In genomic region chr1:52920791-52921291, GRCh38 we compare ENCODE assay signal across 8 cellular contexts. TPM values are rescaled to one million over a fixed set of nuclear protein-coding genes. Genes with fewer than 3 reads are reported as not detected.
DNase-seq lines count a peak whose midpoint lies in the region; ATAC-seq and TF ChIP-seq lines count a peak whose summit lies in the region.

No MANE protein-coding gene starts in this region.

- intact Hi-C loops in activated B cell treated with CpG ODN at 0.5 μM for 24 hours (cut with micrococcal nuclease) (loop anchor here (1.0 to 2.0 kb wide), 3 partner anchors 78 to 218 kb away; no protein-coding TSS in a partner anchor), ovary (cut with DNase I) (loop anchor here in 2 of 4 donors (5.0 to 10.0 kb wide), 4 partner anchors 141 to 1946 kb away; partner anchors contain the start of genes PODN (in 2 of the 2) and CDKN2C (in 1 of the 2))

- TF ChIP-seq CTCF in activated B cell treated with CpG ODN at 0.5 μM for 24 hours (IDR thresholded peaks at IDR 0.05) (no peak), ovary (IDR thresholded peaks at IDR 0.05) (no peak)

- WGBS in ovary, 3 donors, result 4 to 8% (median 8%) methylated on average over 25 to 35 of the region's 35 CpGs

- H3K4me1 ChIP-seq in ovary (ENCODE audit: insufficient read depth), result peaks cover 26% of the 10 kb centered on the region

- no peaks in the 10 kb centered on the region for H3K9me3 Mint-ChIP-seq in activated B cell treated with CpG ODN at 0.5 μM for 24 hours

- peak overlapping the region; percentile 60 for H3K4me3 ChIP-seq in ovary

- no peaks in the 10 kb centered on the region for H3K9me3 ChIP-seq in ovary

- POLR2A ChIA-PET in activated B cell treated with CpG ODN at 0.5 μM for 24 hours (lab: Charles Lee), result interaction anchor here (1.5 kb wide), 1 partner anchor 218 kb away, joined by 12 read pairs; no protein-coding TSS in a partner anchor

- peaks cover 18% of the 10 kb centered on the region for H3K4me1 Mint-ChIP-seq in activated B cell treated with CpG ODN at 0.5 μM for 24 hours

- CTCF ChIA-PET in activated B cell treated with CpG ODN at 0.5 μM for 24 hours (lab: Charles Lee), result interaction anchor here (1.0 kb wide), 2 partner anchors 79 to 218 kb away, joined by 4 read pairs; partner anchors contain the start of gene ZYG11A

- no peak overlapping the region for H3K27ac Mint-ChIP-seq in activated B cell treated with CpG ODN at 0.5 μM for 24 hours

- H3K27ac ChIP-seq in ovary, result peak overlapping the region; percentile 93

- H3K4me3 Mint-ChIP-seq in activated B cell treated with CpG ODN at 0.5 μM for 24 hours, result peak overlapping the region; percentile 85

- DNase-seq in DMS53 (lab: John Stamatoyannopoulos, UW), result peak; percentile 67
- DNase-seq in activated B cell treated with CpG ODN at 0.5 μM for 24 hours, result no peak
- peak; percentile 8 for DNase-seq in globus pallidus (ENCODE audit: low spot score)
- DNase-seq in ovary, result peak in 3 of 5 donors; percentile 58 to 72 (median 65)
- DNase-seq in SIG-M5 (lab: John Stamatoyannopoulos, UW), result no peak
- DNase-seq in stimulated activated CD4-positive, alpha-beta T cell treated with anti-CD3 and anti-CD28 coated beads, Interleukin-4, amount 100 ng/mL, for 24 hours, result no peak
- no peak for DNase-seq in NOMO-1 treated with dmso at 0.1 percent for 144 hours (lab: John Stamatoyannopoulos, UW; ENCODE audit: unreplicated experiment)

- H3K27me3 ChIP-seq in ovary, result no peaks in the 10 kb centered on the region

- TF ChIP-seq EP300 in ovary (IDR thresholded peaks at IDR 0.05), result no peak

- TF ChIP-seq POLR2A in ovary (IDR thresholded peaks at IDR 0.05), result no peak

- H3K36me3 ChIP-seq in ovary, result no peaks in the 10 kb centered on the region

- H3K27me3 Mint-ChIP-seq in activated B cell treated with CpG ODN at 0.5 μM for 24 hours, result peaks cover 2% of the 10 kb centered on the region

- peaks cover 2% of the 10 kb centered on the region for H3K36me3 Mint-ChIP-seq in activated B cell treated with CpG ODN at 0.5 μM for 24 hours (ENCODE audit: low read depth)

- ATAC-seq in activated B cell treated with CpG ODN at 0.5 μM for 24 hours (ENCODE audit: low read depth) (no peak), HG03442 (IDR thresholded peaks at IDR 0.05; ENCODE audit: unreplicated experiment) (no peak)

RNA-seq across cellular contexts. Expression of gene ECHDC2, which starts 0.7 kb away (rescaled TPM):
- 84.4 and 97.7 TPM in 2 replicates for total RNA-seq in activated B cell treated with CpG ODN at 0.5 μM for 24 hours
- 100 to 1,000 TPM; 145 to 310 (median 184) TPM for total RNA-seq in ovary
- 100 to 1,000 TPM; 220 to 224 TPM for polyA plus RNA-seq in ovary

RNA-seq across cellular contexts. Expression of gene SCP2, which starts 6.2 kb away (rescaled TPM):
- total RNA-seq in activated B cell treated with CpG ODN at 0.5 μM for 24 hours (67.2 and 72.2 TPM in 2 replicates), ovary (100 to 1,000 TPM in 5 of 7 donors, 10 to 100 TPM in 2; 58.4 to 150 (median 105) TPM)
- 100 to 1,000 TPM in 1 of 2 donors, 10 to 100 TPM in 1; 93.7 to 161 TPM for polyA plus RNA-seq in ovary

Comparison
In these comparisons a context has a peak if more than half of its experiments do, and no peak if none do; other contexts are left out.
1. DNase-seq: peak in DMS53 (single experiment), globus pallidus (single experiment) and ovary (3 of 5); none in activated B cell treated with CpG ODN at 0.5 μM for 24 hours (single experiment), SIG-M5 (single experiment), stimulated activated CD4-positive, alpha-beta T cell treated with anti-CD3 and anti-CD28 coated beads, Interleukin-4, amount 100 ng/mL, for 24 hours (single experiment) and NOMO-1 treated with dmso at 0.1 percent for 144 hours (single experiment).